Comparison of ENCODE assay signal across 1 cellular context in the genomic region with DNA sequence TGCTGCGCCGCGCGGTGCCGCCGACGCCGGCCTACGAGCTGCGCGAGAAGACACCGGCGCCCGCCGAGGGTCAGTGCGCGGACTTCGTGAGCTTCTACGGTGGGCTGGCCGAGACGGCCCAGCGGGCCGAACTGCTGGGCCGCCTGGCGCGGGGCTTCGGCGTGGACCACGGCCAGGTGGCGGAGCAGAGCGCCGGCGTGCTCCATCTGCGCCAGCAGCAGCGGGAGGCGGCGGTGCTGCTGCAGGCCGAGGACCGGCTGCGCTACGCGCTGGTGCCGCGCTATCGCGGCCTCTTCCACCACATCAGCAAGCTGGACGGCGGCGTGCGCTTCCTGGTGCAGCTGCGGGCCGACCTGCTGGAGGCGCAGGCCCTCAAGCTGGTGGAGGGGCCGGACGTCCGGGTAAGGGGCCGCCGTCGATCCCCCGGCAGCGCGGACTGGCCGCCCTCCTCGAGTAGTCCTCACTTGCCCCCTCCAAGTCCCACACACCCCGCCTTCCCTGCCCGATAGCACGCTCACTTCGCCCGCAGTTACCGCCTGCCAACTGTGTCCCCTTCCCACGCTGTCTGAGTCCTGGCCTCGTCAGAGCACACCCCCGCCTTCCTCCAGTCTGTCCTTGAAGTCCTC.
TF ChIP-seq lines count a peak whose summit lies in the region.

No MANE protein-coding gene starts in this region.

TF ChIP-seq in K562, 482 proteins besides CTCF, POLR2A, EP300 and RAD21 (continued from another document and continues in another):
- TF ChIP-seq, protein P1, sequence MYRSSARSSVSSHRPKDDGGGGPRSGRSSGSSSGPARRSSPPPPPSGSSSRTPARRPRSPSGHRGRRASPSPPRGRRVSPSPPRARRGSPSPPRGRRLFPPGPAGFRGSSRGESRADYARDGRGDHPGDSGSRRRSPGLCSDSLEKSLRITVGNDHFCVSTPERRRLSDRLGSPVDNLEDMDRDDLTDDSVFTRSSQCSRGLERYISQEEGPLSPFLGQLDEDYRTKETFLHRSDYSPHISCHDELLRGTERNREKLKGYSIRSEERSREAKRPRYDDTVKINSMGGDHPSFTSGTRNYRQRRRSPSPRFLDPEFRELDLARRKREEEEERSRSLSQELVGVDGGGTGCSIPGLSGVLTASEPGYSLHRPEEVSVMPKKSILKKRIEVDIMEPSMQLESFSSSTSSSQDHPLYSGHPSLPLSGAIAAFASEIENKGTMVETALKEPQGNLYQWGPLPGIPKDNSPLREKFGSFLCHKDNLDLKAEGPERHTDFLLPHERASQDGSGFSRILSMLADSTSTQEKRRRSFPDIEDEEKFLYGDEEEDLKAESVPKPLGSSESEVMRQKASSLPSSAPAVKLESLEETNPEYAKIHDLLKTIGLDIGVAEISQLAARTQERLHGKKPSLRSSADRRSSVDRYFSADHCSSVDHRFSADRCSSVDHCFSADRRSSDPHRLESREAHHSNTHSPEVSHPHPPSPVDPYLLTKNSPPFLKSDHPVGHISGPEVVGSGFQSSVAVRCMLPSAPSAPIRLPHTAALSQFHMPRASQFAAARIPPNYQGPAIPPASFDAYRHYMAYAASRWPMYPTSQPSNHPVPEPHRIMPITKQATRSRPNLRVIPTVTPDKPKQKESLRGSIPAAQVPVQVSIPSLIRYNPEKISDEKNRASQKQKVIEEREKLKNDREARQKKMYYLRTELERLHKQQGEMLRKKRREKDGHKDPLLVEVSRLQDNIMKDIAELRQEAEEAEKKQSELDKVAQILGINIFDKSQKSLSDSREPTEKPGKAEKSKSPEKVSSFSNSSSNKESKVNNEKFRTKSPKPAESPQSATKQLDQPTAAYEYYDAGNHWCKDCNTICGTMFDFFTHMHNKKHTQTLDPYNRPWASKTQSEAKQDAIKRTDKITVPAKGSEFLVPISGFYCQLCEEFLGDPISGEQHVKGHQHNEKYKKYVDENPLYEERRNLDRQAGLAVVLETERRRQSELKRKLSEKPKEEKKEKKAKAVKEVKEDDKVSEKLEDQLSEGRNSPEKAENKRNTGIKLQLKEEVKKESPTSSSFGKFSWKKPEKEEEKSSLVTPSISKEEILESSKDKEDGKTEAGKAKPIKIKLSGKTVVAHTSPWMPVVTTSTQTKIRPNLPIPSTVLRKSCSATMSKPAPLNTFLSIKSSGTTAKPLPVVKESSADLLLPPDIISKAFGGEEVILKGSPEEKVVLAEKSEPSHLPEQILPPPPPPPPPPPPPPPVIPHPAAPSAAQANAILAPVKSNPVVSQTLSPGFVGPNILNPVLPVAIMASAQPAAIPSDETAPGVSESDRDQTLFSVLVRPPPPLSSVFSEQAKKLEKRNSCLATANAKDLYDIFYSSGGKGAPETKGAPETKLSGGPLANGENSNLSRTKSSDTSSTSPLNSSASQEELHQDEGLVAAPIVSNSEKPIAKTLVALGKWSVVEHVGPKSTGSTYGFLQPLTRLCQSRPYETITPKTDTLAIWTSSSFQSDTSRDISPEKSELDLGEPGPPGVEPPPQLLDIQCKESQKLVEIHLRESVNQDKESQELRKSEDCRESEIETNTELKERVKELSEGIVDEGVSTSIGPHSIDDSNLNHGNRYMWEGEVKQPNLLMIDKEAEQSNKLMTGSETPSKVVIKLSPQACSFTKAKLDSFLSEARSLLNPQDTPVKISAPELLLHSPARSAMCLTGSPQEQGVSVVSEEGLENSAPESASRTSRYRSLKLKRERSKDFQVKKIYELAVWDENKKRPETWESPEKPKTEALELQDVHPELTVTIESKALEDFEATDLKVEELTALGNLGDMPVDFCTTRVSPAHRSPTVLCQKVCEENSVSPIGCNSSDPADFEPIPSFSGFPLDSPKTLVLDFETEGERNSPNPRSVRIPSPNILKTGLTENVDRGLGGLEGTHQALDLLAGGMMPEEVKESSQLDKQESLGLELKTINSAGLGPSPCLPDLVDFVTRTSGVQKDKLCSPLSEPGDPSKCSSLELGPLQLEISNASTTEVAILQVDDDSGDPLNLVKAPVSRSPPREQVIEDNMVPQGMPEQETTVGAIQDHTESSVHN (IDR thresholded peaks at IDR 0.05; ENCODE audit: borderline replicate concordance in 1 of 2, low read depth in 1 of 2): no peak
- TF ChIP-seq ZNF282 (CRISPR knock-in tag; IDR thresholded peaks at IDR 0.05): peak; percentile 96; the same call in 1 of the 2 replicates
- no peak for TF ChIP-seq ZNF586 (CRISPR knock-in tag; conservative IDR thresholded peaks at IDR 0.05)
- no peak for TF ChIP-seq CBX2 (IDR thresholded peaks at IDR 0.05; ENCODE audit: insufficient read depth, low read length, poor library complexity, severe bottlenecking)
- no peak for TF ChIP-seq MEF2A (IDR thresholded peaks at IDR 0.05; ENCODE audit: control insufficient read depth, low read depth, low read length)
- no peak for TF ChIP-seq XRCC3 (IDR thresholded peaks at IDR 0.05)
- TF ChIP-seq HDAC3 (IDR thresholded peaks at IDR 0.05; ENCODE audit: borderline replicate concordance, partially characterized antibody): no peak
- TF ChIP-seq, protein P2, sequence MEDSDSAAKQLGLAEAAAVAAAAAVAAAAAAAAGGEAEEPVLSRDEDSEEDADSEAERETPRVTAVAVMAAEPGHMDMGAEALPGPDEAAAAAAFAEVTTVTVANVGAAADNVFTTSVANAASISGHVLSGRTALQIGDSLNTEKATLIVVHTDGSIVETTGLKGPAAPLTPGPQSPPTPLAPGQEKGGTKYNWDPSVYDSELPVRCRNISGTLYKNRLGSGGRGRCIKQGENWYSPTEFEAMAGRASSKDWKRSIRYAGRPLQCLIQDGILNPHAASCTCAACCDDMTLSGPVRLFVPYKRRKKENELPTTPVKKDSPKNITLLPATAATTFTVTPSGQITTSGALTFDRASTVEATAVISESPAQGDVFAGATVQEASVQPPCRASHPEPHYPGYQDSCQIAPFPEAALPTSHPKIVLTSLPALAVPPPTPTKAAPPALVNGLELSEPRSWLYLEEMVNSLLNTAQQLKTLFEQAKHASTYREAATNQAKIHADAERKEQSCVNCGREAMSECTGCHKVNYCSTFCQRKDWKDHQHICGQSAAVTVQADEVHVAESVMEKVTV (CRISPR knock-in tag; IDR thresholded peaks at IDR 0.05): no peak
- TF ChIP-seq, protein P3, sequence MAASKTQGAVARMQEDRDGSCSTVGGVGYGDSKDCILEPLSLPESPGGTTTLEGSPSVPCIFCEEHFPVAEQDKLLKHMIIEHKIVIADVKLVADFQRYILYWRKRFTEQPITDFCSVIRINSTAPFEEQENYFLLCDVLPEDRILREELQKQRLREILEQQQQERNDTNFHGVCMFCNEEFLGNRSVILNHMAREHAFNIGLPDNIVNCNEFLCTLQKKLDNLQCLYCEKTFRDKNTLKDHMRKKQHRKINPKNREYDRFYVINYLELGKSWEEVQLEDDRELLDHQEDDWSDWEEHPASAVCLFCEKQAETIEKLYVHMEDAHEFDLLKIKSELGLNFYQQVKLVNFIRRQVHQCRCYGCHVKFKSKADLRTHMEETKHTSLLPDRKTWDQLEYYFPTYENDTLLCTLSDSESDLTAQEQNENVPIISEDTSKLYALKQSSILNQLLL (CRISPR knock-in tag; IDR thresholded peaks at IDR 0.05; ENCODE audit: borderline replicate concordance): no peak
- TF ChIP-seq ZNF699 (CRISPR knock-in tag; IDR thresholded peaks at IDR 0.05; ENCODE audit: insufficient replicate concordance): no peak
- TF ChIP-seq STAG1 (CRISPR knock-in tag; IDR thresholded peaks at IDR 0.05; ENCODE audit: borderline replicate concordance): no peak
- TF ChIP-seq, protein P4, sequence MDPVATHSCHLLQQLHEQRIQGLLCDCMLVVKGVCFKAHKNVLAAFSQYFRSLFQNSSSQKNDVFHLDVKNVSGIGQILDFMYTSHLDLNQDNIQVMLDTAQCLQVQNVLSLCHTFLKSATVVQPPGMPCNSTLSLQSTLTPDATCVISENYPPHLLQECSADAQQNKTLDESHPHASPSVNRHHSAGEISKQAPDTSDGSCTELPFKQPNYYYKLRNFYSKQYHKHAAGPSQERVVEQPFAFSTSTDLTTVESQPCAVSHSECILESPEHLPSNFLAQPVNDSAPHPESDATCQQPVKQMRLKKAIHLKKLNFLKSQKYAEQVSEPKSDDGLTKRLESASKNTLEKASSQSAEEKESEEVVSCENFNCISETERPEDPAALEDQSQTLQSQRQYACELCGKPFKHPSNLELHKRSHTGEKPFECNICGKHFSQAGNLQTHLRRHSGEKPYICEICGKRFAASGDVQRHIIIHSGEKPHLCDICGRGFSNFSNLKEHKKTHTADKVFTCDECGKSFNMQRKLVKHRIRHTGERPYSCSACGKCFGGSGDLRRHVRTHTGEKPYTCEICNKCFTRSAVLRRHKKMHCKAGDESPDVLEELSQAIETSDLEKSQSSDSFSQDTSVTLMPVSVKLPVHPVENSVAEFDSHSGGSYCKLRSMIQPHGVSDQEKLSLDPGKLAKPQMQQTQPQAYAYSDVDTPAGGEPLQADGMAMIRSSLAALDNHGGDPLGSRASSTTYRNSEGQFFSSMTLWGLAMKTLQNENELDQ (CRISPR knock-in tag; IDR thresholded peaks at IDR 0.05; ENCODE audit: borderline replicate concordance): no peak
- no peak for TF ChIP-seq JUN (IDR thresholded peaks at IDR 0.05; ENCODE audit: borderline replicate concordance, low read depth, low read length)
- no peak for TF ChIP-seq JUN (CRISPR knock-in tag; IDR thresholded peaks at IDR 0.05; ENCODE audit: borderline replicate concordance)
- TF ChIP-seq DMBX1 (CRISPR knock-in tag; IDR thresholded peaks at IDR 0.05; ENCODE audit: borderline replicate concordance): no peak; the same call in 1 of the 2 replicates
- no peak for TF ChIP-seq ZNF124 (CRISPR knock-in tag; IDR thresholded peaks at IDR 0.05)
- no peak for TF ChIP-seq KLF6 (CRISPR knock-in tag; IDR thresholded peaks at IDR 0.05; ENCODE audit: borderline replicate concordance)
- TF ChIP-seq RFX7 (CRISPR knock-in tag; IDR thresholded peaks at IDR 0.05): no peak
- no peak for TF ChIP-seq CAMTA2 (CRISPR knock-in tag; conservative IDR thresholded peaks at IDR 0.05)
- TF ChIP-seq ARID2 (IDR thresholded peaks at IDR 0.05): no peak
- TF ChIP-seq SMAD4 (CRISPR knock-in tag; conservative IDR thresholded peaks at IDR 0.05): peak; percentile 26
- TF ChIP-seq, protein P5, sequence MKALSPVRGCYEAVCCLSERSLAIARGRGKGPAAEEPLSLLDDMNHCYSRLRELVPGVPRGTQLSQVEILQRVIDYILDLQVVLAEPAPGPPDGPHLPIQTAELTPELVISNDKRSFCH (CRISPR knock-in tag; IDR thresholded peaks at IDR 0.05): no peak
- TF ChIP-seq, protein P5 (tag; IDR thresholded peaks at IDR 0.05): peak; percentile 52; the same call in 1 of the 2 replicates
- no peak for TF ChIP-seq POLR3G (IDR thresholded peaks at IDR 0.05; ENCODE audit: extremely low read depth, insufficient read length, insufficient replicate concordance)
- no peak for TF ChIP-seq FOSL1 (tag; conservative IDR thresholded peaks at IDR 0.05)
- no peak for TF ChIP-seq ILK (tag; IDR thresholded peaks at IDR 0.05; ENCODE audit: borderline replicate concordance, low read depth)
- no peak for TF ChIP-seq ETV1 (tag; conservative IDR thresholded peaks at IDR 0.05; ENCODE audit: low read depth)
- no peak for TF ChIP-seq GTF2E2 (tag; IDR thresholded peaks at IDR 0.05)
- peak; percentile 50 for TF ChIP-seq FUS (optimal IDR thresholded peaks at IDR 0.05; ENCODE audit: low read depth, low read length)
- TF ChIP-seq, protein P6, sequence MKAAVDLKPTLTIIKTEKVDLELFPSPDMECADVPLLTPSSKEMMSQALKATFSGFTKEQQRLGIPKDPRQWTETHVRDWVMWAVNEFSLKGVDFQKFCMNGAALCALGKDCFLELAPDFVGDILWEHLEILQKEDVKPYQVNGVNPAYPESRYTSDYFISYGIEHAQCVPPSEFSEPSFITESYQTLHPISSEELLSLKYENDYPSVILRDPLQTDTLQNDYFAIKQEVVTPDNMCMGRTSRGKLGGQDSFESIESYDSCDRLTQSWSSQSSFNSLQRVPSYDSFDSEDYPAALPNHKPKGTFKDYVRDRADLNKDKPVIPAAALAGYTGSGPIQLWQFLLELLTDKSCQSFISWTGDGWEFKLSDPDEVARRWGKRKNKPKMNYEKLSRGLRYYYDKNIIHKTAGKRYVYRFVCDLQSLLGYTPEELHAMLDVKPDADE (conservative IDR thresholded peaks at IDR 0.05; ENCODE audit: control insufficient read depth, low read depth, low read length): peak; percentile 63
- TF ChIP-seq, protein P7, sequence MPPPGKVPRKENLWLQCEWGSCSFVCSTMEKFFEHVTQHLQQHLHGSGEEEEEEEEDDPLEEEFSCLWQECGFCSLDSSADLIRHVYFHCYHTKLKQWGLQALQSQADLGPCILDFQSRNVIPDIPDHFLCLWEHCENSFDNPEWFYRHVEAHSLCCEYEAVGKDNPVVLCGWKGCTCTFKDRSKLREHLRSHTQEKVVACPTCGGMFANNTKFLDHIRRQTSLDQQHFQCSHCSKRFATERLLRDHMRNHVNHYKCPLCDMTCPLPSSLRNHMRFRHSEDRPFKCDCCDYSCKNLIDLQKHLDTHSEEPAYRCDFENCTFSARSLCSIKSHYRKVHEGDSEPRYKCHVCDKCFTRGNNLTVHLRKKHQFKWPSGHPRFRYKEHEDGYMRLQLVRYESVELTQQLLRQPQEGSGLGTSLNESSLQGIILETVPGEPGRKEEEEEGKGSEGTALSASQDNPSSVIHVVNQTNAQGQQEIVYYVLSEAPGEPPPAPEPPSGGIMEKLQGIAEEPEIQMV (tag; conservative IDR thresholded peaks at IDR 0.05; ENCODE audit: low read depth): no peak
- TF ChIP-seq ZNF507 (tag; conservative IDR thresholded peaks at IDR 0.05): no peak
- no peak for TF ChIP-seq ZNF224 (CRISPR knock-in tag; IDR thresholded peaks at IDR 0.05)
- TF ChIP-seq, protein P8, sequence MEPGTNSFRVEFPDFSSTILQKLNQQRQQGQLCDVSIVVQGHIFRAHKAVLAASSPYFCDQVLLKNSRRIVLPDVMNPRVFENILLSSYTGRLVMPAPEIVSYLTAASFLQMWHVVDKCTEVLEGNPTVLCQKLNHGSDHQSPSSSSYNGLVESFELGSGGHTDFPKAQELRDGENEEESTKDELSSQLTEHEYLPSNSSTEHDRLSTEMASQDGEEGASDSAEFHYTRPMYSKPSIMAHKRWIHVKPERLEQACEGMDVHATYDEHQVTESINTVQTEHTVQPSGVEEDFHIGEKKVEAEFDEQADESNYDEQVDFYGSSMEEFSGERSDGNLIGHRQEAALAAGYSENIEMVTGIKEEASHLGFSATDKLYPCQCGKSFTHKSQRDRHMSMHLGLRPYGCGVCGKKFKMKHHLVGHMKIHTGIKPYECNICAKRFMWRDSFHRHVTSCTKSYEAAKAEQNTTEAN (CRISPR knock-in tag; IDR thresholded peaks at IDR 0.05): no peak
- TF ChIP-seq ZNF316 (IDR thresholded peaks at IDR 0.05): no peak
- no peak for TF ChIP-seq RBM25 (IDR thresholded peaks at IDR 0.05; ENCODE audit: low read depth, low read length, severe bottlenecking)
- peak; percentile 45; the same call in 1 of the 2 replicates for TF ChIP-seq SIN3B (IDR thresholded peaks at IDR 0.05; ENCODE audit: low read depth)
- TF ChIP-seq ZFP1 (CRISPR knock-in tag; IDR thresholded peaks at IDR 0.05): no peak
- TF ChIP-seq, protein P9, sequence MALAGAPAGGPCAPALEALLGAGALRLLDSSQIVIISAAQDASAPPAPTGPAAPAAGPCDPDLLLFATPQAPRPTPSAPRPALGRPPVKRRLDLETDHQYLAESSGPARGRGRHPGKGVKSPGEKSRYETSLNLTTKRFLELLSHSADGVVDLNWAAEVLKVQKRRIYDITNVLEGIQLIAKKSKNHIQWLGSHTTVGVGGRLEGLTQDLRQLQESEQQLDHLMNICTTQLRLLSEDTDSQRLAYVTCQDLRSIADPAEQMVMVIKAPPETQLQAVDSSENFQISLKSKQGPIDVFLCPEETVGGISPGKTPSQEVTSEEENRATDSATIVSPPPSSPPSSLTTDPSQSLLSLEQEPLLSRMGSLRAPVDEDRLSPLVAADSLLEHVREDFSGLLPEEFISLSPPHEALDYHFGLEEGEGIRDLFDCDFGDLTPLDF (CRISPR knock-in tag; IDR thresholded peaks at IDR 0.05): no peak
- TF ChIP-seq GTF2A2 (tag; IDR thresholded peaks at IDR 0.05): no peak
